14 cellular contexts compared by ENCODE assay signal in genomic region chr1:180397190-180397589, GRCh38.
"Had no signal": no experiment of that assay in that cellular context is flagged by ENCODE, and none has a peak within 500 bp of the region (broad histone marks: within the 10 kb centered on the region; RNA-seq: fewer than 3 reads in every experiment).

No MANE protein-coding gene starts in this region.

- H3K4me3 Mint-ChIP-seq: activated naive CD4-positive, alpha-beta T cell treated with anti-CD3 and anti-CD28 coated beads, Interleukin-2, amount 10 ng/mL, durations not matched to agents 7 days and 5 days; neural crest cell had no signal

- H3K27me3 ChIP-seq: colonic mucosa, gastroesophageal sphincter, hepatocyte, ovary had no signal

- H3K4me1 ChIP-seq: colonic mucosa, gastroesophageal sphincter had no signal

- DNase-seq: activated CD4-positive, alpha-beta T cell treated with anti-CD3 and anti-CD28 coated beads, Interleukin-2, amount 50 U/mL, for 1 hour; activated naive CD4-positive, alpha-beta T cell treated with anti-CD3 and anti-CD28 coated beads, Interleukin-2, amount 10 ng/mL, durations not matched to agents 7 days and 5 days; caudate nucleus; colonic mucosa; effector CD4-positive, alpha-beta T cell; left ventricle myocardium superior; ovary; stimulated activated CD4-positive, alpha-beta T cell treated with anti-CD3 and anti-CD28 coated beads, Interleukin-4, amount 100 ng/mL, for 1 hour; stimulated activated CD8-positive, alpha-beta memory T cell treated with anti-CD3 and anti-CD28 coated beads, Interleukin-4, amount 100 ng/mL, for 48 hours; stimulated activated naive CD8-positive, alpha-beta T cell treated with anti-CD3 and anti-CD28 coated beads, Interleukin-15, Interleukin-2, amounts not matched to agents 100 U/mL and 50 U/mL, for 24 hours had no signal

- H3K36me3 ChIP-seq: colonic mucosa, ovary had no signal

- H3K4me1 Mint-ChIP-seq: activated naive CD4-positive, alpha-beta T cell treated with anti-CD3 and anti-CD28 coated beads, Interleukin-2, amount 10 ng/mL, durations not matched to agents 7 days and 5 days; neural crest cell had no signal

- ATAC-seq: gastroesophageal sphincter; left ventricle myocardium superior; stimulated activated naive CD8-positive, alpha-beta T cell treated with anti-CD3 and anti-CD28 coated beads, Interleukin-15, Interleukin-2, amounts not matched to agents 100 U/mL and 50 U/mL, for 24 hours had no signal

- H3K27ac Mint-ChIP-seq: activated naive CD4-positive, alpha-beta T cell treated with anti-CD3 and anti-CD28 coated beads, Interleukin-2, amount 10 ng/mL, durations not matched to agents 7 days and 5 days; activated T-helper 2 cell treated with anti-CD3 and anti-CD28 coated beads, Interferon-gamma antibody, Interleukin-2, Interleukin-4, amounts not matched to agents 10 μg/mL and 5 μg/mL and 100 μg/mL, durations not matched to agents 14 hours and 24 hours and 36 hours had no signal

- H3K27me3 Mint-ChIP-seq: activated naive CD4-positive, alpha-beta T cell treated with anti-CD3 and anti-CD28 coated beads, Interleukin-2, amount 10 ng/mL, durations not matched to agents 7 days and 5 days had no signal

- H3K9me3 ChIP-seq: colonic mucosa, gastroesophageal sphincter had no signal

- H3K4me3 ChIP-seq: colonic mucosa, gastroesophageal sphincter, hepatocyte, ovary had no signal

- H3K27ac ChIP-seq: colonic mucosa, gastroesophageal sphincter, hepatocyte, ovary had no signal

- H3K9me3 Mint-ChIP-seq: activated naive CD4-positive, alpha-beta T cell treated with anti-CD3 and anti-CD28 coated beads, Interleukin-2, amount 10 ng/mL, durations not matched to agents 7 days and 5 days; activated T-helper 2 cell treated with anti-CD3 and anti-CD28 coated beads, Interferon-gamma antibody, Interleukin-2, Interleukin-4, amounts not matched to agents 10 μg/mL and 5 μg/mL and 100 μg/mL, durations not matched to agents 14 hours and 24 hours and 36 hours had no signal
